16 cellular contexts compared by ENCODE assay signal in the genomic region with DNA sequence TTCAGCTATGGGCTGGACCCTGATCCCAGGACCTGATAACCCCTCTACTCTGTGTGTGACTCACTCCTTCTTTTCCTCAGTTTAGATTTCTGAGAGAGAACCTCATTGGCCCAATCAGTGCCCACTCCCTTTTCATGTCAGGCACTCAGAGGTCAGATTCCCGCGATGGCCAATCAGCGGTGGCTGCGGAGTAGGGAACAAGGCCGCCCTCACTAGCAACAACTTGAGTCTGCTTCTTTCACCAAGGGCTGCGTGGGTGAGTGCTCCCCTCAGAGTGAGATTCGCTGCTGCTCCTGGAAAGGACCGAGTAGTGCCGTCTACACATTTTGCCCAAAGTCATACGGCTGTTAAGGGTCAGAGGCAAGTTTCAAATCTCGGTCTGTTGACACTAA. TPM values are rescaled to one million over a fixed set of nuclear protein-coding genes. Genes with fewer than 3 reads are reported as not detected.
DNase-seq lines count a peak whose midpoint lies in the region; FAIRE-seq and TF ChIP-seq lines count a peak whose summit lies in the region.
"Had no signal": no experiment of that assay in that cellular context is flagged by ENCODE, and none has a peak within 500 bp of the region (broad histone marks: within the 10 kb centered on the region; RNA-seq: fewer than 3 reads in every experiment).

No MANE protein-coding gene starts in this region.

- no peak overlapping the region for H2AK5ac ChIP-seq in H1 (ENCODE audit: low read depth, low read length)

- no peak overlapping the region for H2BK12ac ChIP-seq in H1 (ENCODE audit: low read depth, low read length)

- H2BK20ac ChIP-seq in H1 (ENCODE audit: low read length), result no peak overlapping the region

- H3K4me3 ChIP-seq in H1 (ENCODE audit: extremely low read depth in 1 of 4, insufficient read depth in 2 of 4, low read depth in 3 of 4, low read length in 4 of 4) (no peak overlapping the region), osteoblast (ENCODE audit: insufficient read depth, low read length) (no peak overlapping the region), thyroid gland (replicated peaks in 1 of 3) (no peak overlapping the region)
- H3K4me3 ChIP-seq: BLaER1 treated with 17β-estradiol and CSF1 and Interleukin-3, amounts not matched to agents 10 nM and 100 nM had no signal

- TF ChIP-seq RAD21 in H1 (IDR thresholded peaks at IDR 0.05 in 1 of 2, conservative IDR thresholded peaks at IDR 0.05 in 1 of 2; ENCODE audit: low read depth in 2 of 2, low read length in 2 of 2), result no peak

- H4K8ac ChIP-seq in H1 (ENCODE audit: extremely low read depth, insufficient read depth, low read length), result no peak overlapping the region

- no peaks in the 10 kb centered on the region for H3K4me1 ChIP-seq in H1 (replicated peaks in 1 of 4; ENCODE audit: control insufficient read depth in 3 of 4, insufficient read depth in 4 of 4, low read length in 3 of 4)
- H3K4me1 ChIP-seq in osteoblast (ENCODE audit: insufficient read depth, low read length), result no peaks in the 10 kb centered on the region
- peaks cover 29 to 31% of the 10 kb centered on the region in 2 donors for H3K4me1 ChIP-seq in thyroid gland

- CTCF ChIA-PET in H1 (lab: Charles Lee; ENCODE audit: partially characterized antibody), result interaction anchor here (3.9 kb wide), 1 partner anchor 9 kb away, joined by 35 read pairs; no protein-coding TSS in a partner anchor

- no peak overlapping the region for H3K4ac ChIP-seq in H1 (replicated peaks; ENCODE audit: insufficient read length, low read depth, low read length)

- H3K36me3 ChIP-seq in H1 (ENCODE audit: control insufficient read depth in 2 of 4, insufficient read depth in 4 of 4, low read length in 3 of 4) (no peaks in the 10 kb centered on the region), osteoblast (ENCODE audit: insufficient read depth, low read length) (no peaks in the 10 kb centered on the region), thyroid gland (no peaks in the 10 kb centered on the region)
- H3K36me3 ChIP-seq: BLaER1 treated with 17β-estradiol and CSF1 and Interleukin-3, amounts not matched to agents 10 nM and 100 nM had no signal

- H3K18ac ChIP-seq in H1 (ENCODE audit: extremely low read depth, low read length), result no peak overlapping the region

- POLR2A ChIA-PET in H1 (lab: Charles Lee; ENCODE audit: partially characterized antibody), result interaction anchor here (1.4 kb wide), 1 partner anchor 14 kb away, joined by 3 read pairs; no protein-coding TSS in a partner anchor

- no peaks in the 10 kb centered on the region for H3K9me3 ChIP-seq in H1 (ENCODE audit: insufficient read depth in 2 of 2, low read depth in 1 of 2, low read length in 1 of 2)
- no peaks in the 10 kb centered on the region for H3K9me3 ChIP-seq in osteoblast (ENCODE audit: low read depth, low read length)
- no peaks in the 10 kb centered on the region for H3K9me3 ChIP-seq in thyroid gland

- H4K91ac ChIP-seq in H1 (replicated peaks; ENCODE audit: insufficient read length, low read length), result no peak overlapping the region

- H3K23ac ChIP-seq in H1 (ENCODE audit: insufficient read length), result no peak overlapping the region

- no peaks in the 10 kb centered on the region; the same call in 1 of the 2 replicates for H3K23me2 ChIP-seq in H1 (ENCODE audit: low read depth, low read length)

- no peaks in the 10 kb centered on the region for H4K20me1 ChIP-seq in H1 (replicated peaks in 1 of 2; ENCODE audit: control insufficient read depth in 1 of 2, insufficient read depth in 2 of 2, low read length in 2 of 2)
- no peaks in the 10 kb centered on the region for H4K20me1 ChIP-seq in osteoblast (ENCODE audit: insufficient read depth, low read length)
- H4K20me1 ChIP-seq: BLaER1 treated with 17β-estradiol and CSF1 and Interleukin-3, amounts not matched to agents 10 nM and 100 nM had no signal

- no peak overlapping the region for H3K4me2 ChIP-seq in H1 (ENCODE audit: insufficient read depth in 1 of 2, low read depth in 2 of 2, low read length in 2 of 2)
- H3K4me2 ChIP-seq in osteoblast (ENCODE audit: insufficient read depth, low read length), result no peak overlapping the region
- H3K4me2 ChIP-seq: BLaER1 treated with 17β-estradiol and CSF1 and Interleukin-3, amounts not matched to agents 10 nM and 100 nM had no signal

- no peak for FAIRE-seq in H1 (lab: Jason Lieb, UNC)
- FAIRE-seq in D721Med (lab: Jason Lieb, UNC), result no peak

- DNase-seq in NCI-H510A treated with DMSO at 0.1 percent for 48 hours (lab: John Stamatoyannopoulos, UW), result peak; percentile 73
- no peak for DNase-seq in NCI-H510A (lab: John Stamatoyannopoulos, UW)
- no peak for DNase-seq in H1 (ENCODE audit: low read depth in 1 of 2, low spot score in 2 of 2)
- DNase-seq in osteoblast (ENCODE audit: insufficient read length, low spot score, missing footprints), result peak; percentile 31
- DNase-seq in thyroid gland, result peak; percentile 47 to 57
- no peak for DNase-seq in medulla oblongata (ENCODE audit: extremely low spot score)
- DNase-seq in D721Med (ENCODE audit: insufficient read length, low spot score), result no peak
- DNase-seq in DMS153 treated with DMSO at 0.1 percent for 48 hours (lab: John Stamatoyannopoulos, UW; ENCODE audit: unreplicated experiment), result no peak
- DNase-seq: Calu3; CD8-positive, alpha-beta T cell; DMS 273 treated with DMSO at 0.1 percent for 48 hours; GF-D8; GOT3; H9 had no signal

- TF ChIP-seq POLR2A in H1 (IDR thresholded peaks at IDR 0.05; ENCODE audit: control extremely low read depth in 1 of 2, low read depth in 2 of 2, low read length in 2 of 2), result no peak
- TF ChIP-seq POLR2A in thyroid gland (IDR thresholded peaks at IDR 0.05), result no peak

- H2BK5ac ChIP-seq in H1 (ENCODE audit: low read depth, low read length), result no peak overlapping the region

- no peak for TF ChIP-seq EP300 in H1 (IDR thresholded peaks at IDR 0.05; ENCODE audit: borderline replicate concordance in 1 of 2, low read depth in 2 of 2, low read length in 2 of 2)

- H3K27me3 ChIP-seq in H1 (replicated peaks in 1 of 4; ENCODE audit: control insufficient read depth in 3 of 4, extremely low read depth in 1 of 4, insufficient read depth in 3 of 4, low read length in 3 of 4), result no peaks in the 10 kb centered on the region
- H3K27me3 ChIP-seq in osteoblast (ENCODE audit: insufficient read depth, low read length), result peaks cover 27% of the 10 kb centered on the region
- no peaks in the 10 kb centered on the region for H3K27me3 ChIP-seq in thyroid gland
- H3K27me3 ChIP-seq: BLaER1 treated with 17β-estradiol and CSF1 and Interleukin-3, amounts not matched to agents 10 nM and 100 nM had no signal

- no peak overlapping the region for H3K14ac ChIP-seq in H1 (ENCODE audit: insufficient read length)

- no peak overlapping the region for H4K5ac ChIP-seq in H1 (ENCODE audit: insufficient read length, low read depth, low read length)

- H2BK120ac ChIP-seq in H1 (replicated peaks; ENCODE audit: low read depth, low read length), result no peak overlapping the region

- H3K9ac ChIP-seq in H1 (replicated peaks in 1 of 4; ENCODE audit: extremely low read depth in 1 of 4, low read depth in 3 of 4, low read length in 3 of 4), result no peak overlapping the region
- H3K9ac ChIP-seq: BLaER1 treated with 17β-estradiol and CSF1 and Interleukin-3, amounts not matched to agents 10 nM and 100 nM had no signal

- intact Hi-C loops in thyroid gland (cut with DNase I), result no loop called here

- H2BK15ac ChIP-seq in H1 (ENCODE audit: low read length), result no peak overlapping the region

- no peak overlapping the region for H3K56ac ChIP-seq in H1 (replicated peaks; ENCODE audit: insufficient read length, low read depth, low read length)

- H3K79me1 ChIP-seq in H1 (ENCODE audit: low read depth, low read length), result no peaks in the 10 kb centered on the region

- WGBS in H1 (ENCODE audit: extremely low coverage in 1 of 2, insufficient coverage in 1 of 2, insufficient read length in 1 of 2, insufficient replicate concordance in 2 of 2, low coverage in 1 of 2, low lambda C conversion rate in 2 of 2, missing lambda C conversion rate in 1 of 2), 2 experiments, result 84% methylated on average over 11 of the region's 11 CpGs; no CpG with 5 or more reads in 1 of the 2 experiments
- 43 to 52% methylated on average over 11 of the region's 11 CpGs for WGBS in thyroid gland, 2 donors

- no peaks in the 10 kb centered on the region for H3K79me2 ChIP-seq in H1 (ENCODE audit: control insufficient read depth in 1 of 2, insufficient read depth in 2 of 2, low read length in 2 of 2)
- no peaks in the 10 kb centered on the region for H3K79me2 ChIP-seq in osteoblast (ENCODE audit: insufficient read depth, low read length)

- TF ChIP-seq CTCF in H1 (IDR thresholded peaks at IDR 0.05; ENCODE audit: control extremely low read depth in 1 of 3, insufficient read depth in 1 of 3, low read depth in 1 of 3, low read length in 3 of 3) (no peak), osteoblast (IDR thresholded peaks at IDR 0.05; ENCODE audit: extremely low read depth, low read depth, low read length) (no peak), thyroid gland (IDR thresholded peaks at IDR 0.05) (no peak), D721Med (IDR thresholded peaks at IDR 0.05; ENCODE audit: insufficient read depth, missing control alignments) (no peak)

- H2AFZ ChIP-seq in H1 (ENCODE audit: low read length) (peak overlapping the region; percentile 20; the same call in 1 of the 2 replicates), osteoblast (ENCODE audit: low read length) (no peak overlapping the region)

- H3K27ac ChIP-seq in H1 (ENCODE audit: low read depth, low read length) (no peak overlapping the region), osteoblast (ENCODE audit: low read depth, low read length) (no peak overlapping the region), thyroid gland (peak overlapping the region; percentile 37 to 72 (median 63))
- H3K27ac ChIP-seq: BLaER1 treated with 17β-estradiol and CSF1 and Interleukin-3, amounts not matched to agents 10 nM and 100 nM had no signal

TF ChIP-seq in H1, 55 proteins besides CTCF, POLR2A, EP300 and RAD21:
- no peak for TF ChIP-seq TAF1 (IDR thresholded peaks at IDR 0.05; ENCODE audit: low read depth, low read length)
- no peak for TF ChIP-seq SUZ12 (IDR thresholded peaks at IDR 0.05; ENCODE audit: low read length)
- TF ChIP-seq RXRA (IDR thresholded peaks at IDR 0.05; ENCODE audit: insufficient read depth, low read depth, low read length), result no peak
- no peak for TF ChIP-seq TCF12 (IDR thresholded peaks at IDR 0.05; ENCODE audit: low read depth, low read length)
- TF ChIP-seq HDAC2 (IDR thresholded peaks at IDR 0.05; ENCODE audit: borderline replicate concordance in 1 of 2, low read depth in 2 of 2, low read length in 2 of 2), result no peak

RNA-seq across cellular contexts. Expression of a gene that starts 34.7 kb away (rescaled TPM):
- total RNA-seq in H1 (2021; fragmentation: NEBNext Ultra II Directional; extraction: Animal tissue kit (Norgen Biotek cat#: 25700)), result 2.1 and 4.7 TPM in 2 replicates
- 1.3 TPM in 2 replicates for polyA plus RNA-seq in H1 (2011; rRNA removed)
- 2.0 TPM for polyA plus RNA-seq in H1 (2011; cell fraction: cytosol; rRNA removed)
- 1.5 TPM for polyA plus RNA-seq in H1 (2011; cell fraction: nucleus; rRNA removed)
- 0.80 to 1.2 TPM (median 0.91 TPM) in 4 replicates for polyA plus RNA-seq in H1 (2012, experiment 1 of 2)
- polyA plus RNA-seq in H1 (2012, experiment 2 of 2), result 2.6 TPM
- 1.6 TPM for polyA plus RNA-seq in H1 (2013, experiment 1 of 2)
- 1.9 TPM for polyA plus RNA-seq in H1 (2013, experiment 2 of 2)
- polyA minus RNA-seq in H1 (2011; rRNA and poly(A)+ RNA removed), result 0.17 and 0.47 TPM in 2 replicates
- 4.1 TPM for polyA minus RNA-seq in H1 (2011; cell fraction: cytosol; rRNA and poly(A)+ RNA removed)
- 6.3 TPM for polyA minus RNA-seq in H1 (2011; cell fraction: nucleus; rRNA and poly(A)+ RNA removed)
- not detected in 2 replicates for total RNA-seq in osteoblast
- not detected for total RNA-seq in thyroid gland
- total RNA-seq: Calu3, HT-29 had no signal

Comparison
In these comparisons a context has a peak if more than half of its experiments do, and no peak if none do; other contexts are left out.
1. DNase-seq: peak in NCI-H510A treated with DMSO at 0.1 percent for 48 hours (single experiment), osteoblast (single experiment) and thyroid gland (2 of 2); none in NCI-H510A (single experiment), H1 (0 of 2), medulla oblongata (single experiment), D721Med (single experiment) and DMS153 treated with DMSO at 0.1 percent for 48 hours (single experiment).
2. H3K27ac ChIP-seq: peak in thyroid gland (3 of 3); none in H1 (single experiment) and osteoblast (single experiment).